ENCODE assay signal across 22 cellular contexts in the genomic region with DNA sequence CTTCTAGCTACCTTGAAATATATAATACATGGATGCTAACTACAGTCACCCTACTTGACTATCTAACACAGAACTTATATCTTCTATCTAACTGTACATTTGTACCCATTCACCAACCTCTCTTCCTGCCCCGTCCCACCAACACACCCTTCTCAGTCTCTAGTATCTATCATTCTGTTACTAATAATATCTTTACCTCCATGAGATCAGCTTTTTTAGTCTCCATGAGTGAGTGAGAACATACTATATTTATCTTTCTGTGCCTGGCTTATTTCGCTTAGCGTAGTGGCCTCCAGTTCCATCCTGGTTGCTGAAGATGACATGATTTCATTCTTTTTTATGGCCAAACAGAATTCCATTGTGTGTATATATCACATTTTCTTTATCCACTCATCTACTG.
"Had no signal": no experiment of that assay in that cellular context is flagged by ENCODE, and none has a peak within 500 bp of the region (broad histone marks: within the 10 kb centered on the region; RNA-seq: fewer than 3 reads in every experiment).

No MANE protein-coding gene starts in this region.

- ATAC-seq: stimulated activated effector memory CD8-positive, alpha-beta T cell treated with anti-CD3 and anti-CD28 coated beads, Interleukin-12 subunit alpha, Interleukin-12 subunit beta, amount 100 ng/mL, for 72 hours; stimulated activated memory B cell treated with anti-CD40 and anti-IgM and Interleukin-4, amounts not matched to agents 10 μg/mL and 1 μg/mL and 100 μg/mL, for 72 hours; stimulated activated naive B cell treated with anti-CD40 and anti-IgM and Interleukin-4, amounts not matched to agents 10 μg/mL and 1 μg/mL and 100 μg/mL, for 72 hours; stimulated activated naive CD8-positive, alpha-beta T cell treated with anti-CD3 and anti-CD28 coated beads, Interleukin-15, amount 100 ng/mL, for 72 hours; stimulated activated naive CD8-positive, alpha-beta T cell treated with anti-CD3 and anti-CD28 coated beads, Interleukin-15, Interleukin-2, amounts not matched to agents 100 U/mL and 50 U/mL, for 24 hours; upper lobe of right lung had no signal

- DNase-seq: stimulated activated CD4-positive, alpha-beta T cell treated with anti-CD3 and anti-CD28 coated beads, Interleukin-2, amount 100 ng/mL, for 48 hours; stimulated activated CD4-positive, alpha-beta T cell treated with anti-CD3 and anti-CD28 coated beads, Interleukin-4, amount 100 ng/mL, for 1 hour; stimulated activated CD4-positive, alpha-beta T cell treated with anti-CD3 and anti-CD28 coated beads, Interleukin-4, amount 100 ng/mL, for 24 hours; stimulated activated CD4-positive, alpha-beta T cell treated with anti-CD3 and anti-CD28 coated beads, Interleukin-4, amount 100 ng/mL, for 4 hours; stimulated activated CD8-positive, alpha-beta memory T cell treated with anti-CD3 and anti-CD28 coated beads, Interleukin-4, amount 100 ng/mL, for 48 hours; stimulated activated naive B cell treated with anti-CD40 and anti-IgM and Interleukin-4, amounts not matched to agents 10 μg/mL and 1 μg/mL and 100 μg/mL, for 72 hours; stimulated activated naive CD4-positive, alpha-beta T cell; stimulated activated naive CD4-positive, alpha-beta T cell treated with Interleukin-2 at 50 U/mL for 16 hours; stimulated activated naive CD8-positive, alpha-beta T cell treated with anti-CD3 and anti-CD28 coated beads, Interleukin-15, amount 100 ng/mL, for 72 hours; stimulated activated naive CD8-positive, alpha-beta T cell treated with anti-CD3 and anti-CD28 coated beads, Interleukin-15, Interleukin-2, amounts not matched to agents 100 U/mL and 50 U/mL, for 24 hours; stomach; substantia nigra; testis; thyroid gland; tibial artery; transverse colon; trophoblast cell; upper lobe of left lung; upper lobe of right lung; uterus had no signal
